Comparison of ENCODE assay signal across 7 cellular contexts in genomic region chr7:155738104-155738503, GRCh38.
"Had no signal": no experiment of that assay in that cellular context is flagged by ENCODE, and none has a peak within 500 bp of the region (broad histone marks: within the 10 kb centered on the region; RNA-seq: fewer than 3 reads in every experiment).

No MANE protein-coding gene starts in this region.

- H3K9me3 ChIP-seq: lower lobe of right lung, tibial artery had no signal

- H3K4me1 ChIP-seq: neural progenitor cell had no signal

- H3K9me3 Mint-ChIP-seq: neural progenitor cell had no signal

- H2AFZ ChIP-seq: neural progenitor cell had no signal

- H3K27me3 ChIP-seq: cardiac muscle cell, neural progenitor cell, tibial artery had no signal

- H3K4me3 ChIP-seq: cardiac muscle cell, lower lobe of right lung, neural progenitor cell, tibial artery had no signal

- H3K9ac ChIP-seq: neural progenitor cell had no signal

- H3K4me2 ChIP-seq: neural progenitor cell had no signal

- H3K27ac Mint-ChIP-seq: neural progenitor cell, progenitor cell of endocrine pancreas had no signal

- H3K27ac ChIP-seq: cardiac muscle cell, lower lobe of right lung, neural progenitor cell, tibial artery had no signal

- H3K4me3 Mint-ChIP-seq: neural progenitor cell had no signal

- H3K27me3 Mint-ChIP-seq: activated CD4-positive, alpha-beta T cell treated with anti-CD3 and anti-CD28 coated beads for 36 hours; activated naive CD8-positive, alpha-beta T cell; progenitor cell of endocrine pancreas had no signal
